In the genomic region with DNA sequence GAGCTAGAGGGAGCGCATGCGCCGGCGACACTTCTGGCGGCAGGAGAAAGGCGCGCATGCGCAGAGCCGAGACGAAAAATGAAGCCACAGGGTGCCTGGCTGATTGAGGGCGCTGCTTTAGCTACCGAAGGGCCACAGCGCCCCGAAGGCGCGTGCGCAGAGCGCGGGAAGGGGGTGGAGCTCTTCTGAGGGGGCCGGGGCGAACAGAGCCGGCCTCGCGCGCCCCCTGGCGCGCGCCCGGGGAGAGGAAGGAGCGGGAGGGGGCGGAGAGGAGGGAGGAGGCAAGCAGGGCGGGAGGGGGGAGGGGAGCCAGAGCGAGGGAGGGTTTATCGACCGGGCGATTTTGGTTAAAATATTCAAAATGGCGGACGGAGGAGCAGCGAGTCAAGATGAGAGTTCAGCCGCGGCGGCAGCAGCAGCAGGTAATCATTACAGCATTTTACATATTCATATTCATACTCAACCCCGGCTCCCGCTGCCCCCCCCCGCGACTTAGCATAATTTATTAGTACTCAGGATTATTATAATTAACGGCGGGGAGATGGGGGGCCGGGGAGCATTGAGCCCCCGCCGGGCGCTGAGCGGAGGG, we compare ENCODE assay signal across 1 cellular context.
TF ChIP-seq lines count a peak whose summit lies in the region.

A gene (plus strand): TSS at position 350 of the 589 bp plus-strand sequence. CDS start 12 bp downstream, at position 362.

TF ChIP-seq in SK-N-SH, 30 proteins besides CTCF, POLR2A, EP300 and RAD21 (continued from another document):
- TF ChIP-seq YY1 (IDR thresholded peaks at IDR 0.05; ENCODE audit: low read depth), result peak; percentile 92
- TF ChIP-seq, protein P1, sequence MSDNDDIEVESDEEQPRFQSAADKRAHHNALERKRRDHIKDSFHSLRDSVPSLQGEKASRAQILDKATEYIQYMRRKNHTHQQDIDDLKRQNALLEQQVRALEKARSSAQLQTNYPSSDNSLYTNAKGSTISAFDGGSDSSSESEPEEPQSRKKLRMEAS (IDR thresholded peaks at IDR 0.05; ENCODE audit: low read depth), result no peak
- TF ChIP-seq, protein P2, sequence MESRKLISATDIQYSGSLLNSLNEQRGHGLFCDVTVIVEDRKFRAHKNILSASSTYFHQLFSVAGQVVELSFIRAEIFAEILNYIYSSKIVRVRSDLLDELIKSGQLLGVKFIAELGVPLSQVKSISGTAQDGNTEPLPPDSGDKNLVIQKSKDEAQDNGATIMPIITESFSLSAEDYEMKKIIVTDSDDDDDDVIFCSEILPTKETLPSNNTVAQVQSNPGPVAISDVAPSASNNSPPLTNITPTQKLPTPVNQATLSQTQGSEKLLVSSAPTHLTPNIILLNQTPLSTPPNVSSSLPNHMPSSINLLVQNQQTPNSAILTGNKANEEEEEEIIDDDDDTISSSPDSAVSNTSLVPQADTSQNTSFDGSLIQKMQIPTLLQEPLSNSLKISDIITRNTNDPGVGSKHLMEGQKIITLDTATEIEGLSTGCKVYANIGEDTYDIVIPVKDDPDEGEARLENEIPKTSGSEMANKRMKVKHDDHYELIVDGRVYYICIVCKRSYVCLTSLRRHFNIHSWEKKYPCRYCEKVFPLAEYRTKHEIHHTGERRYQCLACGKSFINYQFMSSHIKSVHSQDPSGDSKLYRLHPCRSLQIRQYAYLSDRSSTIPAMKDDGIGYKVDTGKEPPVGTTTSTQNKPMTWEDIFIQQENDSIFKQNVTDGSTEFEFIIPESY (IDR thresholded peaks at IDR 0.05; ENCODE audit: borderline replicate concordance, low read depth), result no peak
- no peak for TF ChIP-seq NFIC (IDR thresholded peaks at IDR 0.05; ENCODE audit: borderline replicate concordance)
- no peak for TF ChIP-seq TEAD4 (IDR thresholded peaks at IDR 0.05; ENCODE audit: borderline replicate concordance, insufficient read depth)
- TF ChIP-seq FOXJ3 (CRISPR knock-in tag; IDR thresholded peaks at IDR 0.05), result no peak
